Comparison of ENCODE assay signal across 18 cellular contexts in genomic region chr1:237211540-237211939, GRCh38.
A peak's percentile ranks its signal among the peaks of the same experiment; 100 is the strongest.
DNase-seq lines count a peak whose midpoint lies in the region; ATAC-seq and TF ChIP-seq lines count a peak whose summit lies in the region.
"Had no signal": no experiment of that assay in that cellular context is flagged by ENCODE, and none has a peak within 500 bp of the region (broad histone marks: within the 10 kb centered on the region; RNA-seq: fewer than 3 reads in every experiment).

No MANE protein-coding gene starts in this region.

- H3K9me3 Mint-ChIP-seq in activated T-cell treated with anti-CD3 and anti-CD28 coated beads, Interleukin-2, amount 50 U/mL, for 24 hours = no peaks in the 10 kb centered on the region
- H3K9me3 Mint-ChIP-seq: CD4-positive, alpha-beta T cell; CD8-positive, alpha-beta T cell had no signal

- 26% methylated on average over 2 of the region's 2 CpGs for whole genome bisulfite sequencing in right cardiac atrium

- H3K4me3 ChIP-seq in cardiac muscle cell (no peak overlapping the region), right cardiac atrium (ENCODE audit: low read length) (no peak overlapping the region)
- H3K4me3 ChIP-seq: A549; BLaER1 treated with 17β-estradiol and CSF1 and Interleukin-3, amounts not matched to agents 10 nM and 100 nM had no signal

- H3K36me3 ChIP-seq in cardiac muscle cell = peaks cover 2% of the 10 kb centered on the region
- H3K36me3 ChIP-seq: BLaER1 treated with 17β-estradiol and CSF1 and Interleukin-3, amounts not matched to agents 10 nM and 100 nM had no signal

- H3K27me3 Mint-ChIP-seq in activated T-cell treated with anti-CD3 and anti-CD28 coated beads, Interleukin-2, amount 50 U/mL, for 24 hours = no peaks in the 10 kb centered on the region
- H3K27me3 Mint-ChIP-seq: B cell; CD4-positive, alpha-beta T cell had no signal

- no peak for ATAC-seq in right cardiac atrium
- ATAC-seq: A549; CD8-positive, alpha-beta T cell had no signal

- H3K9me3 ChIP-seq in cardiac muscle cell (ENCODE audit: low read depth) = no peaks in the 10 kb centered on the region
- no peaks in the 10 kb centered on the region for H3K9me3 ChIP-seq in right cardiac atrium (ENCODE audit: control insufficient read depth, low read length)
- H3K9me3 ChIP-seq: A549; BLaER1 treated with 17β-estradiol and CSF1 and Interleukin-3, amounts not matched to agents 10 nM and 100 nM; Caco-2 had no signal

- no peak for TF ChIP-seq CTCF in cardiac muscle cell (IDR thresholded peaks at IDR 0.05; ENCODE audit: low read depth, low read length)

- peak overlapping the region; percentile 15 for H3K27ac ChIP-seq in cardiac muscle cell
- no peak overlapping the region for H3K27ac ChIP-seq in right cardiac atrium (ENCODE audit: low read length)
- H3K27ac ChIP-seq: 22Rv1; A549; BLaER1 treated with 17β-estradiol and CSF1 and Interleukin-3, amounts not matched to agents 10 nM and 100 nM; C4-2B had no signal

- peak; percentile 15 for DNase-seq in NCI-H2171 treated with DMSO at 0.1 percent for 48 hours (lab: John Stamatoyannopoulos, UW)
- DNase-seq in NCI-H2171 (lab: John Stamatoyannopoulos, UW) = no peak
- no peak for DNase-seq in cardiac muscle cell (ENCODE audit: low read depth in 1 of 2, low spot score in 1 of 2)
- no peak for DNase-seq in right cardiac atrium
- DNase-seq in HEK293T (ENCODE audit: extremely low spot score) = no peak
- DNase-seq in activated T-cell treated with anti-CD3 and anti-CD28 coated beads, Interleukin-2, amount 50 U/mL, for 24 hours = no peak
- DNase-seq: AML-193; Caco-2; Calu3; CD4-positive, alpha-beta T cell; CD8-positive, alpha-beta T cell; DMS79 treated with DMSO at 0.1 percent for 48 hours; GF-D8 had no signal

- H3K4me1 ChIP-seq in cardiac muscle cell (ENCODE audit: low read depth) (peaks cover 9% of the 10 kb centered on the region), right cardiac atrium (ENCODE audit: control insufficient read depth, insufficient read depth, low read length) (peaks cover 7% of the 10 kb centered on the region)
- H3K4me1 ChIP-seq: A549; BLaER1 treated with 17β-estradiol and CSF1 and Interleukin-3, amounts not matched to agents 10 nM and 100 nM; Caco-2 had no signal

- CTCF ChIA-PET in HEK293T (lab: Yijun Ruan, JAX) = no interaction called here

- no peaks in the 10 kb centered on the region for H3K36me3 Mint-ChIP-seq in activated T-cell treated with anti-CD3 and anti-CD28 coated beads, Interleukin-2, amount 50 U/mL, for 24 hours (ENCODE audit: low read depth)
- H3K36me3 Mint-ChIP-seq: CD8-positive, alpha-beta T cell had no signal

- intact Hi-C loops in right cardiac atrium (cut with DNase I) = no loop called here

- H3K4me3 Mint-ChIP-seq in activated T-cell treated with anti-CD3 and anti-CD28 coated beads, Interleukin-2, amount 50 U/mL, for 24 hours = no peak overlapping the region
- H3K4me3 Mint-ChIP-seq: B cell; CD4-positive, alpha-beta T cell; CD8-positive, alpha-beta T cell had no signal

- H3K27me3 ChIP-seq in cardiac muscle cell (no peaks in the 10 kb centered on the region), right cardiac atrium (ENCODE audit: control insufficient read depth, insufficient read depth) (no peaks in the 10 kb centered on the region)
- H3K27me3 ChIP-seq: BLaER1 treated with 17β-estradiol and CSF1 and Interleukin-3, amounts not matched to agents 10 nM and 100 nM had no signal

- no peaks in the 10 kb centered on the region for H3K4me1 Mint-ChIP-seq in activated T-cell treated with anti-CD3 and anti-CD28 coated beads, Interleukin-2, amount 50 U/mL, for 24 hours (ENCODE audit: low read depth)
- H3K4me1 Mint-ChIP-seq: B cell had no signal

- POLR2A ChIA-PET in HEK293T (lab: Yijun Ruan, JAX) = no interaction called here

- H3K27ac Mint-ChIP-seq in activated T-cell treated with anti-CD3 and anti-CD28 coated beads, Interleukin-2, amount 50 U/mL, for 24 hours = no peak overlapping the region
- H3K27ac Mint-ChIP-seq: B cell; CD4-positive, alpha-beta T cell; CD8-positive, alpha-beta T cell had no signal

TF ChIP-seq in HEK293T, 16 proteins besides CTCF, POLR2A, EP300 and RAD21:
- TF ChIP-seq PKNOX1 (IDR thresholded peaks at IDR 0.05) = peak; percentile 77
- TF ChIP-seq L3MBTL2 (conservative IDR thresholded peaks at IDR 0.05) = no peak
- TF ChIP-seq LEF1 (IDR thresholded peaks at IDR 0.05; ENCODE audit: borderline replicate concordance) = no peak
